In the genomic region with DNA sequence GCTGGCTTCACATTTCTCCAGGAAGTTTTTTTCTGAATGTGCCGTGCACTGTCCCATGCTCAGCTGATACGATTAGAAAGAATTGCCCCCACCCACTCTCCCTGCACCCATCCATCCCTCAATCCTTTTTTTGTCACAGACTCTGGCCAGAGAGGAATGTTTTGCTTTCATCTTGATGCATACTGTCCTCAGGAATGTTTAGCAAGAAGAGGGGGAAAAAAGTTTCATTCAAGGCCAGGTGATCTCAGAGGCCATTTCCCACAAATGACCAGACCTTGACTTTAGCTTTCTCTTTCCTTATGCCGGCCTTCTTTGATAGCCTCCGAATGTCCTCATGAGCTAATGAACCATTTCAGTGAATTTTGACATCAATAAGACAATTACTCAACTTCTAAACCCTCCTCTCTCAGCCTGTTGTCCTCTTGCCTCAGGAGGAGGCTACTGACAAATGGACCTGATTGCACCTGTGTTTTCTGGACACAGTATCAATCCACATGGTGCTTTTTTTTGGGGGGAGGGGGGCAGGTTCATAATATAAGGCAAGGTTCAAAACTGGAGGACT, we compare ENCODE assay signal across 13 cellular contexts.
DNase-seq lines count a peak whose midpoint lies in the region; ATAC-seq and TF ChIP-seq lines count a peak whose summit lies in the region.
"Had no signal": no experiment of that assay in that cellular context is flagged by ENCODE, and none has a peak within 500 bp of the region (broad histone marks: within the 10 kb centered on the region; RNA-seq: fewer than 3 reads in every experiment).

No MANE protein-coding gene starts in this region.

- H3K4me3 ChIP-seq in ACC112 (ENCODE audit: low read depth, low read length) (peak overlapping the region; percentile 38), brain microvascular endothelial cell (ENCODE audit: low read depth, low read length) (no peak overlapping the region), tibial nerve (no peak overlapping the region)
- H3K4me3 ChIP-seq: BLaER1, vagina had no signal

- TF ChIP-seq POLR2A in tibial nerve (IDR thresholded peaks at IDR 0.05): no peak

- no peak for TF ChIP-seq EP300 in tibial nerve (IDR thresholded peaks at IDR 0.05)

- no peaks in the 10 kb centered on the region for H3K9me3 ChIP-seq in tibial nerve
- H3K9me3 ChIP-seq: BLaER1, vagina had no signal

- in situ Hi-C loops in brain microvascular endothelial cell (cut with HindIII; ENCODE audit: low pct_ligation_motif_present, low sequenced_read_pairs): no loop called here

- TF ChIP-seq CTCF in brain microvascular endothelial cell (IDR thresholded peaks at IDR 0.05; ENCODE audit: low read depth, low read length, missing control alignments) (no peak), tibial nerve (IDR thresholded peaks at IDR 0.05) (no peak)

- peaks cover 59% of the 10 kb centered on the region for H3K4me1 ChIP-seq in ACC112 (ENCODE audit: control insufficient read depth, insufficient read depth, low read length, unreplicated experiment)
- H3K4me1 ChIP-seq in tibial nerve: peaks cover 0 to 26% (median 15%) of the 10 kb centered on the region in 4 donors

- H3K27ac ChIP-seq in ACC112 (ENCODE audit: low read depth, low read length) (peak overlapping the region; percentile 99), brain microvascular endothelial cell (peak overlapping the region; percentile 100), tibial nerve (no peak overlapping the region)
- H3K27ac ChIP-seq: BLaER1, vagina had no signal

- DNase-seq in HS-5 (ENCODE audit: low read depth): peak; percentile 54
- peak; percentile 93 for DNase-seq in brain microvascular endothelial cell
- DNase-seq in kidney tubule cell (ENCODE audit: low spot score): peak; percentile 100
- DNase-seq in DMS53 (lab: John Stamatoyannopoulos, UW): no peak
- no peak for DNase-seq in iPS-NIHi11 (ENCODE audit: low spot score)
- DNase-seq in tibial nerve (ENCODE audit: low spot score in 2 of 2): no peak
- DNase-seq: aorta, hypothalamus, NCI-H146 had no signal

- no peak for ATAC-seq in HG03354 (IDR thresholded peaks at IDR 0.05; ENCODE audit: poor library complexity, severe bottlenecking, unreplicated experiment)

- no peaks in the 10 kb centered on the region for H3K79me2 ChIP-seq in ACC112 (ENCODE audit: control insufficient read depth, insufficient read depth, low read length, unreplicated experiment)

- H3K36me3 ChIP-seq in ACC112 (ENCODE audit: insufficient read depth, low read length) (no peaks in the 10 kb centered on the region), brain microvascular endothelial cell (replicated peaks) (no peaks in the 10 kb centered on the region), tibial nerve (no peaks in the 10 kb centered on the region)
- H3K36me3 ChIP-seq: BLaER1, vagina had no signal

- peak overlapping the region; percentile 67 for H2AFZ ChIP-seq in ACC112 (ENCODE audit: low read length, unreplicated experiment)

- 44 to 46% methylated on average over 4 of the region's 4 CpGs for WGBS in tibial nerve, 2 donors

- H3K27me3 ChIP-seq in ACC112 (ENCODE audit: insufficient read depth, low read length) (no peaks in the 10 kb centered on the region), brain microvascular endothelial cell (replicated peaks) (no peaks in the 10 kb centered on the region), tibial nerve (no peaks in the 10 kb centered on the region)
- H3K27me3 ChIP-seq: BLaER1, vagina had no signal

Comparison
In these comparisons a context has a peak if more than half of its experiments do, and no peak if none do; other contexts are left out.
1. H3K27ac ChIP-seq: peak in ACC112 (single experiment) and brain microvascular endothelial cell (single experiment); none in tibial nerve (0 of 4).
2. DNase-seq: peak in HS-5 (single experiment), brain microvascular endothelial cell (single experiment) and kidney tubule cell (single experiment); none in DMS53 (single experiment), iPS-NIHi11 (single experiment) and tibial nerve (0 of 2).